In genomic region chr7:19352271-19352670, GRCh38 we compare ENCODE assay signal across 24 cellular contexts.
"Had no signal": no experiment of that assay in that cellular context is flagged by ENCODE, and none has a peak within 500 bp of the region (broad histone marks: within the 10 kb centered on the region; RNA-seq: fewer than 3 reads in every experiment).

No MANE protein-coding gene starts in this region.

- H3K27me3 Mint-ChIP-seq: activated CD8-positive, alpha-beta T cell treated with anti-CD3 and anti-CD28 coated beads for 36 hours; activated T-cell treated with anti-CD3 and anti-CD28 coated beads, Interleukin-2, amount 50 U/mL, for 24 hours; naive B cell had no signal

- H3K4me1 Mint-ChIP-seq: naive B cell; stimulated activated effector memory CD8-positive, alpha-beta T cell treated with anti-CD3 and anti-CD28 coated beads, Interleukin-12 subunit alpha, Interleukin-12 subunit beta, amount 100 ng/mL, for 72 hours had no signal

- H3K36me3 Mint-ChIP-seq: naive B cell; stimulated activated effector memory CD8-positive, alpha-beta T cell treated with anti-CD3 and anti-CD28 coated beads, Interleukin-12 subunit alpha, Interleukin-12 subunit beta, amount 100 ng/mL, for 72 hours had no signal

- H3K27me3 ChIP-seq: gastrocnemius medialis, ovary, stomach, testis, upper lobe of right lung had no signal

- H3K9me3 Mint-ChIP-seq: activated CD8-positive, alpha-beta T cell treated with anti-CD3 and anti-CD28 coated beads for 36 hours had no signal

- H3K4me1 ChIP-seq: gastrocnemius medialis, heart left ventricle, psoas muscle, stomach, testis, upper lobe of right lung had no signal

- DNase-seq: activated CD4-positive, alpha-beta T cell treated with anti-CD3 and anti-CD28 coated beads for 48 hours; activated CD4-positive, CD25-positive, alpha-beta regulatory T cell; activated CD8-positive, alpha-beta T cell treated with anti-CD3 and anti-CD28 coated beads for 36 hours; activated naive CD4-positive, alpha-beta T cell treated with Interleukin-2 at 50 U/mL for 16 hours; activated T-cell treated with anti-CD3 and anti-CD28 coated beads, Interleukin-2, amount 50 U/mL, for 24 hours; caudate nucleus; dorsolateral prefrontal cortex; gastrocnemius medialis; heart left ventricle; kidney glomerular epithelial cell; left ventricle myocardium superior; naive B cell; ovary; psoas muscle; right cardiac atrium; stimulated activated CD4-positive, alpha-beta T cell treated with anti-CD3 and anti-CD28 coated beads, Interleukin-4, amount 100 ng/mL, for 24 hours; stomach; T-helper 1 cell; T-helper 9 cell; testis; upper lobe of right lung had no signal

- H3K36me3 ChIP-seq: gastrocnemius medialis, heart left ventricle, ovary, stomach, upper lobe of right lung had no signal

- H3K4me3 Mint-ChIP-seq: activated CD8-positive, alpha-beta T cell treated with anti-CD3 and anti-CD28 coated beads for 36 hours; activated T-cell treated with anti-CD3 and anti-CD28 coated beads, Interleukin-2, amount 50 U/mL, for 24 hours; naive B cell; stimulated activated effector memory CD8-positive, alpha-beta T cell treated with anti-CD3 and anti-CD28 coated beads, Interleukin-12 subunit alpha, Interleukin-12 subunit beta, amount 100 ng/mL, for 72 hours had no signal

- H3K4me3 ChIP-seq: dorsolateral prefrontal cortex, gastrocnemius medialis, heart left ventricle, ovary, psoas muscle, skin epidermis, stomach, testis, upper lobe of right lung had no signal

- ATAC-seq: activated CD8-positive, alpha-beta T cell treated with anti-CD3 and anti-CD28 coated beads for 36 hours; gastrocnemius medialis; heart left ventricle; left ventricle myocardium superior; psoas muscle; right cardiac atrium; stimulated activated effector memory CD8-positive, alpha-beta T cell treated with anti-CD3 and anti-CD28 coated beads, Interleukin-12 subunit alpha, Interleukin-12 subunit beta, amount 100 ng/mL, for 72 hours; upper lobe of right lung had no signal

- H3K27ac Mint-ChIP-seq: activated CD8-positive, alpha-beta T cell treated with anti-CD3 and anti-CD28 coated beads for 36 hours; activated T-cell treated with anti-CD3 and anti-CD28 coated beads, Interleukin-2, amount 50 U/mL, for 24 hours; activated T-helper 2 cell treated with anti-CD3 and anti-CD28 coated beads, Interferon-gamma antibody, Interleukin-2, Interleukin-4, amounts not matched to agents 10 μg/mL and 5 μg/mL and 100 μg/mL, durations not matched to agents 14 hours and 24 hours and 36 hours; naive B cell; stimulated activated effector memory CD8-positive, alpha-beta T cell treated with anti-CD3 and anti-CD28 coated beads, Interleukin-12 subunit alpha, Interleukin-12 subunit beta, amount 100 ng/mL, for 72 hours had no signal

- H3K9me3 ChIP-seq: gastrocnemius medialis, heart left ventricle, ovary, psoas muscle, stomach, testis, upper lobe of right lung had no signal

- H3K27ac ChIP-seq: dorsolateral prefrontal cortex, gastrocnemius medialis, heart left ventricle, ovary, psoas muscle, skin epidermis, stomach, testis, upper lobe of right lung had no signal
